Comparison of ENCODE assay signal across 20 cellular contexts in the genomic region with DNA sequence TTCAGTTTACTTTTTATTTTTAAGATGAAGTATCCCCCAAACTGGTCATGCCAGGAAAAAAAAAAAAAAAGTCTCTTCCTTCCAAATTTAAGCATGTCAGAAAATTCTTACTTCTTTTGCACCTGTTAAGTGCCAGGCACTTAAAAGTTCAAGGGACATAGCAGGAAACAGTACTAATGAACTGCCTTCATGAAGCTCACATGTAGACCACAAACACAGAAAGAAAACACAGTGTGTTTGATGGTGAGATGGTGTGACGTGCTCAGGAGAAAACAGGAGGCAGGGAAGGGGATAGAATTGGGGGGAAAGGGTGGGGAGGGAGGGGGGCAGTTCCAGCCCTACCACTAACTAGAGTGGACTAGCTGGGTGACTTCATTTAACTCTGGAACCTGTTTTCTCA.
DNase-seq lines count a peak whose midpoint lies in the region; ATAC-seq and TF ChIP-seq lines count a peak whose summit lies in the region.
"Had no signal": no experiment of that assay in that cellular context is flagged by ENCODE, and none has a peak within 500 bp of the region (broad histone marks: within the 10 kb centered on the region; RNA-seq: fewer than 3 reads in every experiment).

No MANE protein-coding gene starts in this region.

- peak overlapping the region in 2 of 3 donors; percentile 31 to 69 for H3K27ac Mint-ChIP-seq in CD4-positive, CD25-positive, alpha-beta regulatory T cell
- H3K27ac Mint-ChIP-seq in effector memory CD8-positive, alpha-beta T cell, result peak overlapping the region; percentile 9 to 53
- peak overlapping the region; percentile 71 for H3K27ac Mint-ChIP-seq in mesothelial cell of epicardium
- H3K27ac Mint-ChIP-seq: B cell, HFFc6, IgD-negative memory B cell had no signal

- peaks cover 0 to 1% (median 0%) of the 10 kb centered on the region in 7 donors for H3K9me3 Mint-ChIP-seq in CD4-positive, CD25-positive, alpha-beta regulatory T cell
- H3K9me3 Mint-ChIP-seq in effector memory CD8-positive, alpha-beta T cell, result no peaks in the 10 kb centered on the region
- H3K9me3 Mint-ChIP-seq in mesothelial cell of epicardium, result peaks cover 16% of the 10 kb centered on the region
- H3K9me3 Mint-ChIP-seq: HFFc6, IgD-negative memory B cell had no signal

- ATAC-seq in CD4-positive, CD25-positive, alpha-beta regulatory T cell (ENCODE audit: low read depth in 2 of 2), result no peak
- no peak for ATAC-seq in effector memory CD8-positive, alpha-beta T cell (replicated peaks)
- no peak for ATAC-seq in PC-3
- ATAC-seq: HCT116, HepG2 had no signal

- H3K9me2 ChIP-seq in PC-3 (replicated peaks; ENCODE audit: low read length), result no peaks in the 10 kb centered on the region

- H3K4me1 ChIP-seq in CD4-positive, CD25-positive, alpha-beta regulatory T cell (ENCODE audit: control insufficient read depth, insufficient read depth, low read length, poor library complexity, severe bottlenecking), result no peaks in the 10 kb centered on the region
- H3K4me1 ChIP-seq in PC-3 (ENCODE audit: insufficient read depth, low read length) (peaks cover 28% of the 10 kb centered on the region), osteoblast (ENCODE audit: insufficient read depth, low read length) (peaks cover 12% of the 10 kb centered on the region)

- peaks cover 14 to 73% (median 38%) of the 10 kb centered on the region in 4 donors for H3K4me1 Mint-ChIP-seq in CD4-positive, CD25-positive, alpha-beta regulatory T cell
- peaks cover 45 to 63% of the 10 kb centered on the region in 2 donors for H3K4me1 Mint-ChIP-seq in effector memory CD8-positive, alpha-beta T cell (ENCODE audit: low read depth in 2 of 2)
- peaks cover 18% of the 10 kb centered on the region for H3K4me1 Mint-ChIP-seq in mesothelial cell of epicardium

- BruUV-seq in PC-3 (replicated peaks; lab: Mats Ljungman, UMichigan), result no TSS peak

- intact Hi-C loops in PC-3 (cut with micrococcal nuclease), result no loop called here

- no peaks in the 10 kb centered on the region for H3K9me3 ChIP-seq in CD4-positive, CD25-positive, alpha-beta regulatory T cell (ENCODE audit: control insufficient read depth in 2 of 2, low read length in 2 of 2)
- H3K9me3 ChIP-seq in PC-3 (ENCODE audit: low read length) (0 out of 2 replicates have a peak, but pooled peaks cover 4% of the 10 kb centered on the region), osteoblast (ENCODE audit: low read depth, low read length) (no peaks in the 10 kb centered on the region)

- peaks cover 99% of the 10 kb centered on the region for H3K79me2 ChIP-seq in PC-3 (ENCODE audit: low read length)
- H3K79me2 ChIP-seq in osteoblast (ENCODE audit: insufficient read depth, low read length), result peaks cover 75% of the 10 kb centered on the region

- H3K4me3 Mint-ChIP-seq in CD4-positive, CD25-positive, alpha-beta regulatory T cell, result peak overlapping the region in 1 of 4 donors; percentile 15
- no peak overlapping the region for H3K4me3 Mint-ChIP-seq in effector memory CD8-positive, alpha-beta T cell
- no peak overlapping the region for H3K4me3 Mint-ChIP-seq in mesothelial cell of epicardium
- H3K4me3 Mint-ChIP-seq: B cell, HFFc6, IgD-negative memory B cell had no signal

- H3K9ac ChIP-seq in PC-3 (ENCODE audit: low read length), result no peak overlapping the region
- H3K9ac ChIP-seq: BLaER1 treated with 17β-estradiol and CSF1 and Interleukin-3, amounts not matched to agents 10 nM and 100 nM had no signal

- no peak for DNase-seq in CD4-positive, CD25-positive, alpha-beta regulatory T cell
- DNase-seq in Jurkat, Clone E6-1 (ENCODE audit: low read depth, low spot score), result peak; percentile 73
- DNase-seq in effector memory CD8-positive, alpha-beta T cell, result no peak
- DNase-seq in mesothelial cell of epicardium (ENCODE audit: low spot score in 2 of 2, unreplicated experiment in 2 of 2), result no peak
- no peak for DNase-seq in NCI-H524 (lab: John Stamatoyannopoulos, UW)
- DNase-seq in PC-3, result no peak
- DNase-seq in osteoblast (ENCODE audit: insufficient read length, low spot score, missing footprints), result no peak
- DNase-seq: CD8-positive, alpha-beta memory T cell; COR-L47; DMS 273 treated with DMSO at 0.1 percent for 48 hours; DMS53; GDM1; GOT3; H7; HFFc6 had no signal

- H3F3A ChIP-seq in PC-3 (ENCODE audit: low read length, unreplicated experiment), result no peaks in the 10 kb centered on the region

- peaks cover 2% of the 10 kb centered on the region for H3K36me3 Mint-ChIP-seq in CD4-positive, CD25-positive, alpha-beta regulatory T cell
- no peaks in the 10 kb centered on the region for H3K36me3 Mint-ChIP-seq in effector memory CD8-positive, alpha-beta T cell (ENCODE audit: insufficient read depth)
- H3K36me3 Mint-ChIP-seq in mesothelial cell of epicardium, result peaks cover 17% of the 10 kb centered on the region

- TF ChIP-seq CTCF in mesothelial cell of epicardium (IDR thresholded peaks at IDR 0.05; ENCODE audit: unreplicated experiment) (no peak), PC-3 (conservative IDR thresholded peaks at IDR 0.05; ENCODE audit: low read depth, low read length) (no peak), osteoblast (IDR thresholded peaks at IDR 0.05; ENCODE audit: extremely low read depth, low read depth, low read length) (no peak)

- H2AFZ ChIP-seq in PC-3 (ENCODE audit: low read length) (no peak overlapping the region), osteoblast (ENCODE audit: low read length) (no peak overlapping the region)

- H3K4me2 ChIP-seq in PC-3 (ENCODE audit: low read length) (no peak overlapping the region), osteoblast (ENCODE audit: insufficient read depth, low read length) (no peak overlapping the region)
- H3K4me2 ChIP-seq: BLaER1 treated with 17β-estradiol and CSF1 and Interleukin-3, amounts not matched to agents 10 nM and 100 nM had no signal

- H3K27ac ChIP-seq in CD4-positive, CD25-positive, alpha-beta regulatory T cell (ENCODE audit: insufficient read depth, low read length, poor library complexity, severe bottlenecking), result no peak overlapping the region
- H3K27ac ChIP-seq in PC-3 (ENCODE audit: low read length), result no peak overlapping the region
- no peak overlapping the region for H3K27ac ChIP-seq in osteoblast (ENCODE audit: low read depth, low read length)
- H3K27ac ChIP-seq: BLaER1 treated with 17β-estradiol and CSF1 and Interleukin-3, amounts not matched to agents 10 nM and 100 nM had no signal

- H3K27me3 Mint-ChIP-seq in CD4-positive, CD25-positive, alpha-beta regulatory T cell, result no peaks in the 10 kb centered on the region
- H3K27me3 Mint-ChIP-seq in effector memory CD8-positive, alpha-beta T cell, result no peaks in the 10 kb centered on the region
- no peaks in the 10 kb centered on the region for H3K27me3 Mint-ChIP-seq in mesothelial cell of epicardium (ENCODE audit: low read depth)
- H3K27me3 Mint-ChIP-seq: B cell; CD8-positive, alpha-beta memory T cell; IgD-negative memory B cell had no signal

- no peaks in the 10 kb centered on the region for H3K36me3 ChIP-seq in CD4-positive, CD25-positive, alpha-beta regulatory T cell (ENCODE audit: control insufficient read depth, insufficient read depth, low read length)
- no peaks in the 10 kb centered on the region for H3K36me3 ChIP-seq in PC-3 (ENCODE audit: low read depth, low read length)
- no peaks in the 10 kb centered on the region for H3K36me3 ChIP-seq in osteoblast (ENCODE audit: insufficient read depth, low read length)

- H3K27me3 ChIP-seq in CD4-positive, CD25-positive, alpha-beta regulatory T cell (ENCODE audit: control insufficient read depth, insufficient read depth, low read length), result no peaks in the 10 kb centered on the region
- H3K27me3 ChIP-seq in PC-3 (ENCODE audit: low read length) (no peaks in the 10 kb centered on the region), osteoblast (ENCODE audit: insufficient read depth, low read length) (no peaks in the 10 kb centered on the region)
- H3K27me3 ChIP-seq: BLaER1 treated with 17β-estradiol and CSF1 and Interleukin-3, amounts not matched to agents 10 nM and 100 nM had no signal

- no peak overlapping the region for H3K4me3 ChIP-seq in CD4-positive, CD25-positive, alpha-beta regulatory T cell (ENCODE audit: low read depth, low read length)
- no peak overlapping the region for H3K4me3 ChIP-seq in Jurkat, Clone E6-1 (ENCODE audit: low read length)
- H3K4me3 ChIP-seq in PC-3 (ENCODE audit: low read length) (no peak overlapping the region), osteoblast (ENCODE audit: insufficient read depth, low read length) (no peak overlapping the region)
- H3K4me3 ChIP-seq: BLaER1 treated with 17β-estradiol and CSF1 and Interleukin-3, amounts not matched to agents 10 nM and 100 nM had no signal

- POLR2A ChIA-PET in PC-3 (lab: Charles Lee; ENCODE audit: unreplicated experiment), result no interaction called here

- H4K20me1 ChIP-seq in PC-3 (ENCODE audit: low read length) (peaks cover 71% of the 10 kb centered on the region), osteoblast (ENCODE audit: insufficient read depth, low read length) (peaks cover 73% of the 10 kb centered on the region)

- CTCF ChIA-PET in PC-3 (lab: Charles Lee), result interaction anchor here (0.6 kb wide), 1 partner anchor 19 kb away, joined by 5 read pairs; no protein-coding TSS in a partner anchor
